In genomic region chr13:20128459-20128927, GRCh38 we compare ENCODE assay signal across 9 cellular contexts. TPM values are rescaled to one million over a fixed set of nuclear protein-coding genes. Genes with fewer than 3 reads are reported as not detected.
DNase-seq lines count a peak whose midpoint lies in the region; ATAC-seq and TF ChIP-seq lines count a peak whose summit lies in the region.
"Had no signal": no experiment of that assay in that cellular context is flagged by ENCODE, and none has a peak within 500 bp of the region (broad histone marks: within the 10 kb centered on the region; RNA-seq: fewer than 3 reads in every experiment).

No MANE protein-coding gene starts in this region.

- DNase-seq in CD8-positive, alpha-beta memory T cell: peak in 1 of 5 donors; percentile 17
- DNase-seq in H9 (peak; percentile 45), globus pallidus (ENCODE audit: low spot score) (peak; percentile 16), progenitor cell of endocrine pancreas (ENCODE audit: low spot score, unreplicated experiment) (peak; percentile 21), NCI-H2029 (lab: John Stamatoyannopoulos, UW) (no peak), putamen (ENCODE audit: low spot score) (no peak)
- no peak for DNase-seq in T-helper 2 cell treated with Interferon-gamma antibody and Interleukin-4, amounts not matched to agents 5 μg/mL and 100 μg/mL, for 36 hours (ENCODE audit: low spot score)

- H4K8ac ChIP-seq in H9 (replicated peaks; ENCODE audit: insufficient read length, low read depth, low read length): no peak overlapping the region

- H2AFZ ChIP-seq in H9 (ENCODE audit: low read length): no peak overlapping the region

- WGBS in H9 (ENCODE audit: extremely low coverage, insufficient read length, low lambda C conversion rate): no CpG with 5 or more reads among the region's 28 CpGs

- H3K4me1 Mint-ChIP-seq in CD8-positive, alpha-beta memory T cell: peaks cover 4 to 6% (median 6%) of the 10 kb centered on the region in 3 donors
- H3K4me1 Mint-ChIP-seq in H9: peaks cover 0 to 2% of the 10 kb centered on the region in 2 experiments; a peak in 1 of 4 replicates
- H3K4me1 Mint-ChIP-seq in T-helper 2 cell treated with Interferon-gamma antibody and Interleukin-4, amounts not matched to agents 5 μg/mL and 100 μg/mL, for 36 hours (ENCODE audit: low read depth): no peaks in the 10 kb centered on the region
- H3K4me1 Mint-ChIP-seq in progenitor cell of endocrine pancreas (ENCODE audit: low read depth): peaks cover 1% of the 10 kb centered on the region

- no peaks in the 10 kb centered on the region for H3K9me3 ChIP-seq in CD8-positive, alpha-beta memory T cell (ENCODE audit: low read length)
- H3K9me3 ChIP-seq in H9 (ENCODE audit: control insufficient read depth, low read depth, low read length): no peaks in the 10 kb centered on the region

- H3K14ac ChIP-seq in H9 (ENCODE audit: insufficient read depth, low read length): no peak overlapping the region

- POLR2A ChIA-PET in CD8-positive, alpha-beta memory T cell (lab: Charles Lee): interaction anchor here (1.6 kb wide), 1 partner anchor 9 kb away, joined by 6 read pairs; no protein-coding TSS in a partner anchor

- H3K27me3 ChIP-seq in CD8-positive, alpha-beta memory T cell (ENCODE audit: insufficient read depth, low read length, poor library complexity, severe bottlenecking): peaks cover 15% of the 10 kb centered on the region
- peaks cover 6% of the 10 kb centered on the region; the same call in 1 of the 2 replicates for H3K27me3 ChIP-seq in H9 (ENCODE audit: insufficient read depth, low read length)

- no peak overlapping the region for H2BK15ac ChIP-seq in H9 (ENCODE audit: low read depth, low read length)

- no peak overlapping the region for H3K9ac ChIP-seq in H9 (ENCODE audit: extremely low read depth, insufficient read length, low read length)

- H3K27me3 Mint-ChIP-seq in CD8-positive, alpha-beta memory T cell: peaks cover 10 to 32% of the 10 kb centered on the region in 2 donors
- peaks cover 30% of the 10 kb centered on the region for H3K27me3 Mint-ChIP-seq in H9 (ENCODE audit: low read depth)
- H3K27me3 Mint-ChIP-seq in T-helper 2 cell treated with Interferon-gamma antibody and Interleukin-4, amounts not matched to agents 5 μg/mL and 100 μg/mL, for 36 hours (ENCODE audit: low read depth): peaks cover 27% of the 10 kb centered on the region
- H3K27me3 Mint-ChIP-seq in progenitor cell of endocrine pancreas: peaks cover 12% of the 10 kb centered on the region

- H3K56ac ChIP-seq in H9 (ENCODE audit: insufficient read length, low read depth, low read length): no peak overlapping the region

- no peak for ATAC-seq in GM18873 (IDR thresholded peaks at IDR 0.05; ENCODE audit: low FRiP score, unreplicated experiment)

- no peak overlapping the region for H3K27ac ChIP-seq in CD8-positive, alpha-beta memory T cell (ENCODE audit: low read depth, low read length)
- no peak overlapping the region for H3K27ac ChIP-seq in H9 (ENCODE audit: insufficient read length, low read depth, low read length)

- H3K4me3 Mint-ChIP-seq in CD8-positive, alpha-beta memory T cell: peak overlapping the region; percentile 61 to 73 (median 71)
- H3K4me3 Mint-ChIP-seq in H9 (peak overlapping the region; percentile 61 to 76), progenitor cell of endocrine pancreas (ENCODE audit: low read depth) (peak overlapping the region; percentile 70)
- H3K4me3 Mint-ChIP-seq in T-helper 2 cell treated with Interferon-gamma antibody and Interleukin-4, amounts not matched to agents 5 μg/mL and 100 μg/mL, for 36 hours: peak overlapping the region; percentile 31

- H2BK120ac ChIP-seq in H9 (ENCODE audit: low read depth, low read length, poor library complexity, severe bottlenecking): no peak overlapping the region

- H3T11ph ChIP-seq in H9 (ENCODE audit: low read length): no peak overlapping the region

- peaks cover 8% of the 10 kb centered on the region for H3K4me1 ChIP-seq in CD8-positive, alpha-beta memory T cell (ENCODE audit: insufficient read depth, low read length)
- no peaks in the 10 kb centered on the region for H3K4me1 ChIP-seq in H9 (ENCODE audit: insufficient read depth, low read length)

- H3K9me3 Mint-ChIP-seq in CD8-positive, alpha-beta memory T cell: no peaks in the 10 kb centered on the region
- H3K9me3 Mint-ChIP-seq in H9 (no peaks in the 10 kb centered on the region), progenitor cell of endocrine pancreas (ENCODE audit: low read depth) (no peaks in the 10 kb centered on the region)
- H3K9me3 Mint-ChIP-seq in T-helper 2 cell treated with Interferon-gamma antibody and Interleukin-4, amounts not matched to agents 5 μg/mL and 100 μg/mL, for 36 hours: no peaks in the 10 kb centered on the region

- CTCF ChIA-PET in CD8-positive, alpha-beta memory T cell (lab: Charles Lee): interaction anchor here (0.6 to 3.6 kb wide), 10 partner anchors 8 to 66 kb away, joined by 3 to 32 read pairs (median 4); partner anchors contain the start of gene GJA3

- H2BK12ac ChIP-seq in H9 (ENCODE audit: insufficient read length, low read depth, low read length): no peak overlapping the region

- no peak overlapping the region for H3K27ac Mint-ChIP-seq in CD8-positive, alpha-beta memory T cell
- no peak overlapping the region for H3K27ac Mint-ChIP-seq in H9
- H3K27ac Mint-ChIP-seq in T-helper 2 cell treated with Interferon-gamma antibody and Interleukin-4, amounts not matched to agents 5 μg/mL and 100 μg/mL, for 36 hours: no peak overlapping the region
- peak overlapping the region; percentile 74 for H3K27ac Mint-ChIP-seq in progenitor cell of endocrine pancreas

- TF ChIP-seq CTCF in H9 (conservative IDR thresholded peaks at IDR 0.05) (peak; percentile 60), progenitor cell of endocrine pancreas (IDR thresholded peaks at IDR 0.05; ENCODE audit: unreplicated experiment) (peak; percentile 52)

- no peak overlapping the region for H2BK20ac ChIP-seq in H9 (ENCODE audit: low read depth, low read length, poor library complexity, severe bottlenecking)

- H3K23me2 ChIP-seq in H9 (ENCODE audit: insufficient read length, low read depth, low read length, poor library complexity, severe bottlenecking): peaks cover 11% of the 10 kb centered on the region

- no peak overlapping the region for H3K4ac ChIP-seq in H9 (ENCODE audit: low read depth, low read length)

- no peak overlapping the region for H2BK5ac ChIP-seq in H9 (ENCODE audit: insufficient read length, low read length)

- no peak overlapping the region for H4K91ac ChIP-seq in H9 (ENCODE audit: insufficient read length, low read depth, low read length)

- no peak overlapping the region for H3K23ac ChIP-seq in H9 (ENCODE audit: insufficient read length, low read depth, low read length)

- H3K18ac ChIP-seq in H9 (ENCODE audit: insufficient read length, low read depth, low read length): no peak overlapping the region

- no peak overlapping the region for H4K5ac ChIP-seq in H9 (ENCODE audit: insufficient read length, low read depth, low read length)

- H2AK5ac ChIP-seq in H9 (ENCODE audit: insufficient read length, low read length): no peak overlapping the region

- no peaks in the 10 kb centered on the region for H3K79me2 ChIP-seq in H9 (ENCODE audit: insufficient read depth, low read length)

- H3K79me1 ChIP-seq in H9 (ENCODE audit: insufficient read depth, low read depth, low read length, poor library complexity, severe bottlenecking): no peaks in the 10 kb centered on the region

- H3K36me3 Mint-ChIP-seq in CD8-positive, alpha-beta memory T cell: no peaks in the 10 kb centered on the region
- no peaks in the 10 kb centered on the region for H3K36me3 Mint-ChIP-seq in H9 (ENCODE audit: insufficient read depth in 1 of 3, low read depth in 3 of 3)
- H3K36me3 Mint-ChIP-seq in T-helper 2 cell treated with Interferon-gamma antibody and Interleukin-4, amounts not matched to agents 5 μg/mL and 100 μg/mL, for 36 hours (ENCODE audit: low read depth): no peaks in the 10 kb centered on the region
- no peaks in the 10 kb centered on the region for H3K36me3 Mint-ChIP-seq in progenitor cell of endocrine pancreas (ENCODE audit: insufficient read depth)

- H3K4me2 ChIP-seq in H9 (ENCODE audit: insufficient read depth, insufficient read length, low read length): peak overlapping the region; percentile 63

- peak overlapping the region; percentile 63 for H3K4me3 ChIP-seq in CD8-positive, alpha-beta memory T cell (ENCODE audit: low read length)

- no peaks in the 10 kb centered on the region for H4K20me1 ChIP-seq in H9 (ENCODE audit: control insufficient read depth, insufficient read depth, insufficient read length)

- no peaks in the 10 kb centered on the region for H3K36me3 ChIP-seq in CD8-positive, alpha-beta memory T cell (ENCODE audit: insufficient read depth, low read length)

RNA-seq across cellular contexts. Expression of gene GJA3, which starts 32.4 kb away (rescaled TPM):
- total RNA-seq in CD8-positive, alpha-beta memory T cell: 1 to 10 TPM in 1 of 2 experiments, under 1 TPM in 1; 0.85 to 1.0 TPM
- polyA plus RNA-seq in CD8-positive, alpha-beta memory T cell: 0.09 TPM
- total RNA-seq in H9 (2021) (0.83 and 0.92 TPM in 2 replicates), progenitor cell of endocrine pancreas (0.04 and 0.12 TPM in 2 replicates)
- total RNA-seq: lung microvascular endothelial cell had no signal

Comparison
In these comparisons a context has a peak if more than half of its experiments do, and no peak if none do; other contexts are left out.
1. DNase-seq: peak in H9 (single experiment), globus pallidus (single experiment) and progenitor cell of endocrine pancreas (single experiment); none in T-helper 2 cell treated with Interferon-gamma antibody and Interleukin-4, amounts not matched to agents 5 μg/mL and 100 μg/mL, for 36 hours (single experiment), NCI-H2029 (single experiment) and putamen (single experiment).
2. Peak in every context shown above with its lines, with median percentiles within 50 percentile points of each other: H3K4me3 Mint-ChIP-seq.